In genomic region chr6:27911953-27912446, GRCh38 we compare ENCODE assay signal across 1 cellular context.
TF ChIP-seq lines count a peak whose summit lies in the region.

TSS of gene OR2B2 (minus strand) at chr6:27912396. CDS start at chr6:27912319, 77 bp downstream.

TF ChIP-seq in K562, 482 proteins besides CTCF, POLR2A, EP300 and RAD21 (continued from another document):
- TF ChIP-seq KAT7 (CRISPR knock-in tag; IDR thresholded peaks at IDR 0.05; ENCODE audit: borderline replicate concordance) = no peak
- no peak for TF ChIP-seq ZNF408 (CRISPR knock-in tag; IDR thresholded peaks at IDR 0.05; ENCODE audit: low read depth)
- no peak for TF ChIP-seq RBM25 (IDR thresholded peaks at IDR 0.05; ENCODE audit: low read depth, low read length, severe bottlenecking)
- 0 out of 2 replicates have a peak, but pooled peaks have one; percentile 56 for TF ChIP-seq HEY1 (CRISPR knock-in tag; IDR thresholded peaks at IDR 0.05; ENCODE audit: borderline replicate concordance)
- no peak for TF ChIP-seq HNRNPK (IDR thresholded peaks at IDR 0.05; ENCODE audit: low read depth, low read length, poor library complexity, severe bottlenecking)
- TF ChIP-seq ZNF277 (CRISPR knock-in tag; IDR thresholded peaks at IDR 0.05; ENCODE audit: borderline replicate concordance) = no peak
- no peak for TF ChIP-seq NR0B1 (IDR thresholded peaks at IDR 0.05; ENCODE audit: partially characterized antibody)
- no peak for TF ChIP-seq CBFA2T3 (IDR thresholded peaks at IDR 0.05)
- no peak for TF ChIP-seq XRCC4 (IDR thresholded peaks at IDR 0.05; ENCODE audit: extremely low read depth, insufficient read depth, insufficient read length)
- no peak for TF ChIP-seq MNT (conservative IDR thresholded peaks at IDR 0.05)
- TF ChIP-seq ZNF764 (CRISPR knock-in tag; IDR thresholded peaks at IDR 0.05; ENCODE audit: low read depth) = no peak
- TF ChIP-seq SETDB1 (IDR thresholded peaks at IDR 0.05; ENCODE audit: low read length) = no peak
- TF ChIP-seq GATAD2A (IDR thresholded peaks at IDR 0.05) = no peak
- TF ChIP-seq SMAD1 (IDR thresholded peaks at IDR 0.05; ENCODE audit: low read depth, low read length, partially characterized antibody) = no peak
- no peak for TF ChIP-seq KAT2B (IDR thresholded peaks at IDR 0.05; ENCODE audit: low read depth, low read length)
- no peak for TF ChIP-seq NR2C2 (CRISPR knock-in tag; IDR thresholded peaks at IDR 0.05)
- TF ChIP-seq NR2C2 (tag; IDR thresholded peaks at IDR 0.05) = no peak
- TF ChIP-seq KLF6 (CRISPR knock-in tag; IDR thresholded peaks at IDR 0.05; ENCODE audit: borderline replicate concordance) = no peak
- TF ChIP-seq, protein P1, sequence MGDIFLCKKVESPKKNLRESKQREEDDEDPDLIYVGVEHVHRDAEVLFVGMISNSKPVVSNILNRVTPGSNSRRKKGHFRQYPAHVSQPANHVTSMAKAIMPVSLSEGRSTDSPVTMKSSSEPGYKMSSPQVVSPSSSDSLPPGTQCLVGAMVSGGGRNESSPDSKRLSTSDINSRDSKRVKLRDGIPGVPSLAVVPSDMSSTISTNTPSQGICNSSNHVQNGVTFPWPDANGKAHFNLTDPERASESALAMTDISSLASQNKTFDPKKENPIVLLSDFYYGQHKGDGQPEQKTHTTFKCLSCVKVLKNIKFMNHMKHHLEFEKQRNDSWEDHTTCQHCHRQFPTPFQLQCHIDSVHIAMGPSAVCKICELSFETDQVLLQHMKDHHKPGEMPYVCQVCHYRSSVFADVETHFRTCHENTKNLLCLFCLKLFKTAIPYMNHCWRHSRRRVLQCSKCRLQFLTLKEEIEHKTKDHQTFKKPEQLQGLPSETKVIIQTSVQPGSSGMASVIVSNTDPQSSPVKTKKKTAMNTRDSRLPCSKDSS (IDR thresholded peaks at IDR 0.05; ENCODE audit: low read depth, partially characterized antibody) = no peak
